Comparison of ENCODE assay signal across 18 cellular contexts in the genomic region with DNA sequence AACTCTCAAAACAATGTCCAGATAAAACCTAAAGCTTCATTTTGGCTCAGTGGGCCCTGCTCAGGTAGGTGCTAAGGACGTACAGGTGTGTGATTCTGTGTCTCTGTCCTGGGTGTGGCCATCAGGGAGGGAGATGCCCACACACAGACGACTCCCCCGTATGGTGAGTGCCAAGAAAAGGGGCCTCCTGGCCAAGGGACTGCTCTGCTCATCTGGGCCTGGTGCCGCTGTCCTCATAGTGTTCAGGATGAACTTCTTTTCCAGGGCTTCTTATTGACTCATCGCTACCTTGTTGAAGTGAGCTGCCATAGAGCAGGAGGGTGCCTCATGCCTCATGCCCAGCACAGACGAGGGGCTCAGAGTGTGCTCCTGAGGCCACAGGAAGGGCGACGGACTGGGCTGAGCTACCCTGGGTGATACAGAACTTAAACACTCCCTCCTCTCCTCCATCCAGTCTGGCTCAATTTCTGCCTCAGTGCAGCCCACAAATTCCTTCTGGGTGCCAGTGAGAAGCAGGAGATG.
"Had no signal": no experiment of that assay in that cellular context is flagged by ENCODE, and none has a peak within 500 bp of the region (broad histone marks: within the 10 kb centered on the region; RNA-seq: fewer than 3 reads in every experiment).

No MANE protein-coding gene starts in this region.

- DNase-seq: activated CD4-positive, alpha-beta T cell treated with anti-CD3 and anti-CD28 coated beads, Interleukin-2, amount 50 U/mL, for 1 hour; activated CD4-positive, CD25-positive, alpha-beta regulatory T cell; activated naive CD4-positive, alpha-beta T cell treated with anti-CD3 and anti-CD28 coated beads, Interleukin-2, amount 50 U/mL, for 16 hours; activated T-cell treated with anti-CD3 and anti-CD28 coated beads for 4 hours; foreskin melanocyte; head of caudate nucleus; mucosa of descending colon; stimulated activated CD4-positive, alpha-beta T cell treated with anti-CD3 and anti-CD28 coated beads, Interleukin-4, amount 100 ng/mL, for 1 hour; stimulated activated CD8-positive, alpha-beta memory T cell treated with anti-CD3 and anti-CD28 coated beads, Interleukin-4, amount 100 ng/mL, for 48 hours; T-helper 2 cell; uterus had no signal

- H3K27ac ChIP-seq: brain microvascular endothelial cell had no signal

- H3K27me3 ChIP-seq: brain microvascular endothelial cell, dorsolateral prefrontal cortex, uterus had no signal

- H3K4me3 Mint-ChIP-seq: activated T-helper 17 cell treated with anti-CD3 and anti-CD28 coated beads, Interleukin-2, amount 50 U/mL, for 72 hours; natural killer cell treated with Interleukin-12 subunit alpha and Interleukin-12 subunit beta and Interleukin-15 and Interleukin-18, amount 100 ng/mL, for 72 hours; stimulated activated naive CD8-positive, alpha-beta T cell treated with anti-CD3 and anti-CD28 coated beads, Interleukin-15, Interleukin-2, amounts not matched to agents 100 ng/mL and 50 ng/mL, for 24 hours had no signal

- H3K27me3 Mint-ChIP-seq: stimulated activated naive CD8-positive, alpha-beta T cell treated with anti-CD3 and anti-CD28 coated beads, Interleukin-15, Interleukin-2, amounts not matched to agents 100 ng/mL and 50 ng/mL, for 24 hours had no signal

- ATAC-seq: activated T-helper 17 cell treated with anti-CD3 and anti-CD28 coated beads, Interleukin-2, amount 50 U/mL, for 72 hours; mucosa of descending colon; natural killer cell treated with Interleukin-12 subunit alpha and Interleukin-12 subunit beta and Interleukin-15 and Interleukin-18, amount 100 ng/mL, for 72 hours had no signal

- H3K9me3 ChIP-seq: mucosa of descending colon, uterus had no signal

- FAIRE-seq: keratinocyte, TTC549 had no signal

- H3K4me1 ChIP-seq: uterus had no signal

- H3K27ac Mint-ChIP-seq: activated T-helper 17 cell treated with anti-CD3 and anti-CD28 coated beads, Interleukin-2, amount 50 U/mL, for 72 hours; natural killer cell treated with Interleukin-12 subunit alpha and Interleukin-12 subunit beta and Interleukin-15 and Interleukin-18, amount 100 ng/mL, for 72 hours; stimulated activated naive CD8-positive, alpha-beta T cell treated with anti-CD3 and anti-CD28 coated beads, Interleukin-15, Interleukin-2, amounts not matched to agents 100 ng/mL and 50 ng/mL, for 24 hours had no signal

- H3K4me1 Mint-ChIP-seq: activated T-helper 17 cell treated with anti-CD3 and anti-CD28 coated beads, Interleukin-2, amount 50 U/mL, for 72 hours had no signal

- H3K4me3 ChIP-seq: dorsolateral prefrontal cortex, mucosa of descending colon, uterus had no signal

- H3K36me3 ChIP-seq: uterus had no signal

- H3K36me3 Mint-ChIP-seq: natural killer cell treated with Interleukin-12 subunit alpha and Interleukin-12 subunit beta and Interleukin-15 and Interleukin-18, amount 100 ng/mL, for 72 hours had no signal

- H3K9me3 Mint-ChIP-seq: activated T-helper 17 cell treated with anti-CD3 and anti-CD28 coated beads, Interleukin-2, amount 50 U/mL, for 72 hours; natural killer cell treated with Interleukin-12 subunit alpha and Interleukin-12 subunit beta and Interleukin-15 and Interleukin-18, amount 100 ng/mL, for 72 hours; stimulated activated naive CD8-positive, alpha-beta T cell treated with anti-CD3 and anti-CD28 coated beads, Interleukin-15, Interleukin-2, amounts not matched to agents 100 ng/mL and 50 ng/mL, for 24 hours had no signal
